Comparison of ENCODE assay signal across 1 cellular context in genomic region chr17:39923836-39924690, GRCh38.
TF ChIP-seq lines count a peak whose summit lies in the region.

No MANE protein-coding gene starts in this region.

TF ChIP-seq in HepG2, 621 proteins besides CTCF, POLR2A, EP300 and RAD21 (continued from another document and continues in another):
- TF ChIP-seq PBX3 (CRISPR knock-in tag; IDR thresholded peaks at IDR 0.05; ENCODE audit: borderline replicate concordance) (0 out of 2 replicates have a peak, but pooled peaks have one; percentile 32), HOXA9 (CRISPR knock-in tag; IDR thresholded peaks at IDR 0.05; ENCODE audit: borderline replicate concordance) (peak; percentile 75; the same call in 1 of the 2 replicates), ZKSCAN1 (IDR thresholded peaks at IDR 0.05; ENCODE audit: low read length) (no peak; the same call in 1 of the 2 replicates), CCDC6 (CRISPR knock-in tag; IDR thresholded peaks at IDR 0.05) (peak; percentile 91; the same call in 1 of the 2 replicates), ISL2 (CRISPR knock-in tag; IDR thresholded peaks at IDR 0.05) (peak; percentile 78; the same call in 1 of the 2 replicates), RCOR2 (CRISPR knock-in tag; IDR thresholded peaks at IDR 0.05) (peak; percentile 96), SRSF4 (IDR thresholded peaks at IDR 0.05; ENCODE audit: low read depth, low read length, poor library complexity, severe bottlenecking) (no peak), ZMYM4 (CRISPR knock-in tag; IDR thresholded peaks at IDR 0.05) (peak; percentile 49; the same call in 1 of the 2 replicates), REXO4 (CRISPR knock-in tag; IDR thresholded peaks at IDR 0.05; ENCODE audit: borderline replicate concordance) (no peak; the same call in 1 of the 2 replicates), ZSCAN9 (CRISPR knock-in tag; IDR thresholded peaks at IDR 0.05; ENCODE audit: borderline replicate concordance) (peak; percentile 99), FOXO4 (CRISPR knock-in tag; conservative IDR thresholded peaks at IDR 0.05) (no peak), ZBTB21 (CRISPR knock-in tag; IDR thresholded peaks at IDR 0.05) (0 out of 2 replicates have a peak, but pooled peaks have one; percentile 40), NAIF1 (CRISPR knock-in tag; IDR thresholded peaks at IDR 0.05; ENCODE audit: borderline replicate concordance) (peak; percentile 82; the same call in 1 of the 2 replicates), ETV5 (CRISPR knock-in tag; IDR thresholded peaks at IDR 0.05; ENCODE audit: borderline replicate concordance) (peak; percentile 100), KLF16 (CRISPR knock-in tag; IDR thresholded peaks at IDR 0.05) (peak in 1 of 2 experiments; percentile 97; a peak in 2 of 4 replicates), NKX3-1 (CRISPR knock-in tag; IDR thresholded peaks at IDR 0.05) (0 out of 2 replicates have a peak, but pooled peaks have one; percentile 83), ZSCAN22 (CRISPR knock-in tag; IDR thresholded peaks at IDR 0.05) (peak; percentile 74; the same call in 1 of the 2 replicates), ZNF205 (CRISPR knock-in tag; IDR thresholded peaks at IDR 0.05) (peak; percentile 94), ZNF225 (CRISPR knock-in tag; IDR thresholded peaks at IDR 0.05) (0 out of 2 replicates have a peak, but pooled peaks have one; percentile 18), SP5 (CRISPR knock-in tag; IDR thresholded peaks at IDR 0.05; ENCODE audit: borderline replicate concordance, low read depth) (peak; percentile 96), ZNF569 (CRISPR knock-in tag; IDR thresholded peaks at IDR 0.05; ENCODE audit: borderline replicate concordance) (no peak; the same call in 1 of the 2 replicates), ZNF430 (CRISPR knock-in tag; IDR thresholded peaks at IDR 0.05) (peak; percentile 100), GTF3A (CRISPR knock-in tag; conservative IDR thresholded peaks at IDR 0.05) (no peak), JARID2 (CRISPR knock-in tag; IDR thresholded peaks at IDR 0.05; ENCODE audit: insufficient replicate concordance) (peak; percentile 98), YY1 (IDR thresholded peaks at IDR 0.05; ENCODE audit: insufficient read depth, insufficient replicate concordance, low read depth, low read length) (peak; percentile 30), ISX (CRISPR knock-in tag; conservative IDR thresholded peaks at IDR 0.05) (no peak), ZNF740 (CRISPR knock-in tag; IDR thresholded peaks at IDR 0.05) (no peak), ONECUT2 (CRISPR knock-in tag; IDR thresholded peaks at IDR 0.05) (0 out of 2 replicates have a peak, but pooled peaks have one; percentile 21), SRF (IDR thresholded peaks at IDR 0.05; ENCODE audit: low read depth, low read length) (no peak), PREB (CRISPR knock-in tag; IDR thresholded peaks at IDR 0.05) (no peak), ATF3 (CRISPR knock-in tag; IDR thresholded peaks at IDR 0.05) (peak; percentile 67; the same call in 1 of the 2 replicates), HNRNPK (IDR thresholded peaks at IDR 0.05; ENCODE audit: low read depth, low read length, poor library complexity, severe bottlenecking) (no peak), HOXA5 (CRISPR knock-in tag; IDR thresholded peaks at IDR 0.05) (peak; percentile 99), SIX4 (CRISPR knock-in tag; IDR thresholded peaks at IDR 0.05) (peak; percentile 61; the same call in 1 of the 2 replicates), FOXA3 (CRISPR knock-in tag; IDR thresholded peaks at IDR 0.05) (peak; percentile 99), ZNF264 (CRISPR knock-in tag; IDR thresholded peaks at IDR 0.05) (peak; percentile 98), PBX2 (CRISPR knock-in tag; IDR thresholded peaks at IDR 0.05) (no peak), FUBP1 (CRISPR knock-in tag; IDR thresholded peaks at IDR 0.05; ENCODE audit: borderline replicate concordance) (peak; percentile 81; the same call in 1 of the 2 replicates), ATF1 (CRISPR knock-in tag; IDR thresholded peaks at IDR 0.05) (peak; percentile 69), MNT (IDR thresholded peaks at IDR 0.05) (peak; percentile 94), GFI1 (CRISPR knock-in tag; IDR thresholded peaks at IDR 0.05; ENCODE audit: borderline replicate concordance) (no peak; the same call in 1 of the 2 replicates), SMAD1 (CRISPR knock-in tag; IDR thresholded peaks at IDR 0.05; ENCODE audit: borderline replicate concordance, low read depth) (0 out of 2 replicates have a peak, but pooled peaks have one; percentile 42), GABPA (IDR thresholded peaks at IDR 0.05; ENCODE audit: low read depth, low read length) (no peak), GABPA (CRISPR knock-in tag; IDR thresholded peaks at IDR 0.05; ENCODE audit: low read depth) (peak; percentile 79), ZNF280D (CRISPR knock-in tag; IDR thresholded peaks at IDR 0.05) (peak; percentile 71; the same call in 1 of the 2 replicates), STAG1 (CRISPR knock-in tag; IDR thresholded peaks at IDR 0.05) (peak; percentile 28), CREBL2 (CRISPR knock-in tag; IDR thresholded peaks at IDR 0.05; ENCODE audit: borderline replicate concordance) (no peak), FOXJ3 (CRISPR knock-in tag; IDR thresholded peaks at IDR 0.05; ENCODE audit: borderline replicate concordance) (peak; percentile 97), MYNN (CRISPR knock-in tag; IDR thresholded peaks at IDR 0.05; ENCODE audit: low read depth) (peak; percentile 96), ZNF883 (CRISPR knock-in tag; IDR thresholded peaks at IDR 0.05; ENCODE audit: not compliant biosample characterization) (peak; percentile 71), ZBTB39 (CRISPR knock-in tag; IDR thresholded peaks at IDR 0.05) (0 out of 2 replicates have a peak, but pooled peaks have one; percentile 28), GPN1 (CRISPR knock-in tag; IDR thresholded peaks at IDR 0.05; ENCODE audit: borderline replicate concordance) (0 out of 2 replicates have a peak, but pooled peaks have one; percentile 37), ZNF607 (CRISPR knock-in tag; IDR thresholded peaks at IDR 0.05; ENCODE audit: borderline replicate concordance) (peak; percentile 94; the same call in 1 of the 2 replicates), ZNF562 (CRISPR knock-in tag; IDR thresholded peaks at IDR 0.05; ENCODE audit: borderline replicate concordance) (no peak), YEATS4 (CRISPR knock-in tag; IDR thresholded peaks at IDR 0.05; ENCODE audit: borderline replicate concordance) (peak; percentile 96; the same call in 1 of the 2 replicates)
